9 cellular contexts compared by ENCODE assay signal in the genomic region with DNA sequence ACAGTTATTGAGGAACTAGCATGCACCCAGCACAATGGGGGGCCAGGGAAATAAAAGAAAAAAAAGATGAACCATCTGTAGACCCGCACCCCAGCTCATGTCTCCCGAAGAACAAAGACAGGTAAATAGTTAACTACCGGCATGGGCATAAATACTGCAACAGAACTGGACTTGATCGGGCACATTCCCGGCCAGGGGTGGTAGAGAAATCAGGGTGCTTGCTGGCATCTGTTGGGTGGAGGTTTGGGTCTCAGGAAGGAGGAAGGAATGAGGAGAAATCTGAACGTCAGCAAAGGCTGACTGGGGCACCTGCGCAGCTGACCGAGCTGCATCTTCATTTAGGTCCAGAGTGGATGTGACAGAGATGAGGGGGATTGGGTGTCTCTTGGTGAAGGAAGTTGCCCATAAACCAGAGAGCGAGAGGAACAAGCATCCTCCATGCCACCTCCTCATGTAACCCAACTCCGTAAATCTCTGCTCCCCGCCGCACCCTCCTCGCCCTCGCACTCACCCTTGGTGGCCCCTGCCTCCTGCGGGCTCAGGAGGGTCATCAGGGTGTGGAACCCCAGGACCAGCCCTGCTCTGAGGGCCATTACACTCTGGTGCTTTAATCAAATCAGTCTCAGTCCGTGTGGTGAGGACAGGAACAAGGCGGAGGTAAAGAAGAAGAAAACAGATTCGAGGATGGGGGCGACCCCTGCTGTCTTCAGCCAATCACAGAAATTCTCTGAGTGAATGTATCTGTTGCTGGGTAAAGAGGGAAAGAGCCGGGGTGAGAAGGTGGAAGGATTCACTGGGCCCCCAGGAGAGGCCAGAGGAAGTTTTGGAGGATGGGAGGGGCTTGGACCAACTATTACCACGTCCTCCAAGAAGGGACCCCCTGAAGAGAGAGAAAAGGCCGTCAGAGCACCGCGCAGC. TPM values are rescaled to one million over a fixed set of nuclear protein-coding genes. Genes with fewer than 3 reads are reported as not detected.
DNase-seq lines count a peak whose midpoint lies in the region; ATAC-seq, FAIRE-seq and TF ChIP-seq lines count a peak whose summit lies in the region.
"Had no signal": no experiment of that assay in that cellular context is flagged by ENCODE, and none has a peak within 500 bp of the region (broad histone marks: within the 10 kb centered on the region; RNA-seq: fewer than 3 reads in every experiment).

Gene HLA-DOA (minus strand): TSS at position 648 of the 918 bp plus-strand sequence.

- no peaks in the 10 kb centered on the region for H4K20me1 ChIP-seq in SK-N-SH (ENCODE audit: insufficient read depth)

- H3K9me3 Mint-ChIP-seq in mesothelial cell of epicardium: no peaks in the 10 kb centered on the region

- peak within 1 kb of the TSS; percentile 73 for H3K4me3 Mint-ChIP-seq in mesothelial cell of epicardium

- ATAC-seq in HG02884 (IDR thresholded peaks at IDR 0.05; ENCODE audit: unreplicated experiment) (peak; percentile 78), GM19452 (IDR thresholded peaks at IDR 0.05; ENCODE audit: unreplicated experiment) (no peak)

- DNase-seq in A172 (ENCODE audit: low spot score) (peak; percentile 14), GM18507 (ENCODE audit: extremely low spot score, insufficient read length, low read depth) (peak; percentile 89), SK-N-SH (peak; percentile 47), cerebellum (ENCODE audit: low spot score) (peak; percentile 92), mesothelial cell of epicardium (ENCODE audit: low spot score in 2 of 2, unreplicated experiment in 2 of 2) (no peak), urothelium cell line (ENCODE audit: low spot score) (peak; percentile 38)

- H3K4me2 ChIP-seq in SK-N-SH: no peak within 1 kb of the TSS

- peaks cover 68% of the 10 kb centered on the region for H3K27me3 ChIP-seq in SK-N-SH (ENCODE audit: insufficient read depth)

- TF ChIP-seq CTCF in SK-N-SH (IDR thresholded peaks at IDR 0.05) (no peak), mesothelial cell of epicardium (IDR thresholded peaks at IDR 0.05; ENCODE audit: unreplicated experiment) (no peak)

- H3K4me1 ChIP-seq in SK-N-SH (ENCODE audit: control insufficient read depth in 1 of 2, insufficient read depth in 2 of 2, low read depth in 1 of 2, low read length in 1 of 2): no peaks in the 10 kb centered on the region; a peak in 1 of 4 replicates

- H3K27me3 Mint-ChIP-seq in mesothelial cell of epicardium (ENCODE audit: low read depth): peaks cover 44% of the 10 kb centered on the region

- no peak within 1 kb of the TSS for H3K27ac Mint-ChIP-seq in mesothelial cell of epicardium

- FAIRE-seq in GM18507 (lab: Jason Lieb, UNC) (peak; percentile 97), urothelium cell line (lab: Jason Lieb, UNC) (no peak)

- peaks cover 9% of the 10 kb centered on the region for H3K4me1 Mint-ChIP-seq in mesothelial cell of epicardium

- H3K36me3 ChIP-seq in SK-N-SH (replicated peaks in 1 of 2; ENCODE audit: control insufficient read depth in 1 of 2, insufficient read depth in 2 of 2, low read length in 1 of 2): no peaks in the 10 kb centered on the region

- no peaks in the 10 kb centered on the region for H3K9me2 ChIP-seq in SK-N-SH

- POLR2A ChIA-PET in SK-N-SH (lab: Yijun Ruan, JAX): interaction anchor here (0.7 to 1.1 kb wide), 2 partner anchors 37 to 38 kb away, joined by 3 to 4 read pairs; no protein-coding TSS in a partner anchor

- no peak within 1 kb of the TSS for H3K27ac ChIP-seq in SK-N-SH (ENCODE audit: low read depth in 2 of 2, low read length in 1 of 2)

- H3K79me2 ChIP-seq in SK-N-SH (ENCODE audit: insufficient read depth): no peaks in the 10 kb centered on the region

- CTCF ChIA-PET in SK-N-SH (lab: Yijun Ruan, JAX): interaction anchor here (0.9 to 1.4 kb wide), 5 partner anchors 9 to 239 kb away, joined by 3 to 4 read pairs (median 3); no protein-coding TSS in a partner anchor

- no peak for TF ChIP-seq EP300 in SK-N-SH (IDR thresholded peaks at IDR 0.05; ENCODE audit: borderline replicate concordance in 1 of 2, low read depth in 1 of 2, low read length in 1 of 2)

- no peaks in the 10 kb centered on the region for H3K9me3 ChIP-seq in SK-N-SH

- H3K36me3 Mint-ChIP-seq in mesothelial cell of epicardium: no peaks in the 10 kb centered on the region

- WGBS in SK-N-SH (ENCODE audit: low lambda C conversion rate): 56% methylated on average over 24 of the region's 24 CpGs

- no peak within 1 kb of the TSS for H3K9ac ChIP-seq in SK-N-SH

- H2AFZ ChIP-seq in SK-N-SH (ENCODE audit: low read depth): no peak within 1 kb of the TSS

- no peak within 1 kb of the TSS for H3K4me3 ChIP-seq in SK-N-SH (ENCODE audit: low read depth in 2 of 2, low read length in 1 of 2)

- no peak for TF ChIP-seq RAD21 in SK-N-SH (IDR thresholded peaks at IDR 0.05; ENCODE audit: low read length)

- H3F3A ChIP-seq in SK-N-SH (replicated peaks; ENCODE audit: insufficient read depth): no peaks in the 10 kb centered on the region

TF ChIP-seq in SK-N-SH, 30 proteins besides CTCF, POLR2A, EP300 and RAD21:
- TF ChIP-seq NRF1 (IDR thresholded peaks at IDR 0.05; ENCODE audit: low read depth, low read length) (no peak), RFX5 (IDR thresholded peaks at IDR 0.05; ENCODE audit: low read length) (peak; percentile 97)

RNA-seq across cellular contexts. Expression of gene HLA-DOA, which starts in this region (rescaled TPM):
- total RNA-seq in A172 (2014; rRNA removed; shearing (Covaris generic)): not detected in 2 replicates
- polyA plus RNA-seq in SK-N-SH (2012; rRNA removed): not detected in 2 replicates
- not detected in 2 replicates for polyA plus RNA-seq in SK-N-SH (2012; cell fraction: cytosol; rRNA removed)
- not detected in 2 replicates for polyA plus RNA-seq in SK-N-SH (2012; cell fraction: nucleus; rRNA removed)
- 1.1 TPM for total RNA-seq in cerebellum
- total RNA-seq in mesothelial cell of epicardium: 4.8 to 6.1 TPM (median 5.8 TPM) in 3 replicates
- total RNA-seq: glomerular endothelial cell had no signal

Comparison
In these comparisons a context has a peak if more than half of its experiments do, and no peak if none do; other contexts are left out.
1. Peak in DNase-seq in A172; RNA of the gene not detected or under 1 TPM.
2. Peak in DNase-seq in SK-N-SH; RNA of the gene not detected or under 1 TPM.
3. DNase-seq: peak in GM18507 (single experiment), cerebellum (single experiment) and urothelium cell line (single experiment); none in mesothelial cell of epicardium (0 of 2).